In genomic region chr19:12834418-12834943, GRCh38 we compare ENCODE assay signal across 2 cellular contexts.
TF ChIP-seq lines count a peak whose summit lies in the region.

Gene RTBDN, minus strand, starts transcription at chr19:12834579. Its CDS starts 4,600 bp downstream, at chr19:12829979.

TF ChIP-seq in SK-N-SH, 30 proteins besides CTCF, POLR2A, EP300 and RAD21 (continued from another document):
- TF ChIP-seq ZBTB33 (IDR thresholded peaks at IDR 0.05; ENCODE audit: borderline replicate concordance, low read depth), result no peak
- TF ChIP-seq EZH2phosphoT487 (IDR thresholded peaks at IDR 0.05; ENCODE audit: borderline replicate concordance, low read depth), result no peak
- TF ChIP-seq CHD2 (IDR thresholded peaks at IDR 0.05; ENCODE audit: low read length, partially characterized antibody), result no peak
- TF ChIP-seq RXRA (IDR thresholded peaks at IDR 0.05; ENCODE audit: borderline replicate concordance, low read depth), result no peak
- TF ChIP-seq FOSL2 (IDR thresholded peaks at IDR 0.05; ENCODE audit: borderline replicate concordance, low read depth), result no peak

TF ChIP-seq in SK-N-SH treated with all-trans-retinoic acid at 6 μM for 48 hours, 23 proteins besides CTCF, POLR2A, EP300 and RAD21 (continued from another document):
- TF ChIP-seq TSHZ2 (CRISPR knock-in tag; IDR thresholded peaks at IDR 0.05), result no peak
- TF ChIP-seq SNAI2 (CRISPR knock-in tag; IDR thresholded peaks at IDR 0.05), result no peak
- TF ChIP-seq PPARA (CRISPR knock-in tag; IDR thresholded peaks at IDR 0.05; ENCODE audit: borderline replicate concordance), result no peak
- no peak for TF ChIP-seq ISL1 (CRISPR knock-in tag; IDR thresholded peaks at IDR 0.05)
- no peak for TF ChIP-seq ZFP3 (CRISPR knock-in tag; IDR thresholded peaks at IDR 0.05)
